10 cellular contexts compared by ENCODE assay signal in the genomic region with DNA sequence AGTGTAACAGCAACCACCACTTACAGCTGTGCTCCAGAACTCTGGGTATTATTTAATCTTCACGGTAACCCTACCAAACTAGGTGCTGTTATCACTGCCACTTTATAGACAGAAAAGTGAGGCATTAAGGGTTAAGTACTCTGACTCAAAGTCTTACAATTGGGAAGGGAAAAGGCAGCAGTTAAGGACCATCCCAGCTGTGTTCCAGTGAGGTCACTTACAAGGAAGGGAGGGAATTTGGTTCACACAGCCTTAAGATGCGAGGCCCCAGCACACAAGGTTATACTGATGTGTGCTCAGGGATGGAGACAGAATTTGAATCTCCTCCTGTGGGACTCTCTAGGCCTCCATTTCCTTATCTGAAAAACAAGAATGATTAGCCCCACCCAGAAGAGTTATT. TPM values are rescaled to one million over a fixed set of nuclear protein-coding genes. Genes with fewer than 3 reads are reported as not detected.
A peak's percentile ranks its signal among the peaks of the same experiment; 100 is the strongest.
DNase-seq lines count a peak whose midpoint lies in the region; ATAC-seq and TF ChIP-seq lines count a peak whose summit lies in the region.
"Had no signal": no experiment of that assay in that cellular context is flagged by ENCODE, and none has a peak within 500 bp of the region (broad histone marks: within the 10 kb centered on the region; RNA-seq: fewer than 3 reads in every experiment).

No MANE protein-coding gene starts in this region.

- peak overlapping the region in 5 of 7 donors; percentile 56 to 96 (median 77) for H3K27ac Mint-ChIP-seq in CD14-positive monocyte
- H3K27ac Mint-ChIP-seq in effector memory CD8-positive, alpha-beta T cell: peak overlapping the region; percentile 84 to 92
- no peak overlapping the region for H3K27ac Mint-ChIP-seq in stimulated activated naive B cell treated with anti-CD40 and anti-IgM and Interleukin-4, amounts not matched to agents 10 μg/mL and 1 μg/mL and 100 μg/mL, for 72 hours

- H3K4me1 ChIP-seq in Karpas-422 (ENCODE audit: low read length) (peaks cover 44% of the 10 kb centered on the region), mesodermal cell (ENCODE audit: control insufficient read depth, insufficient read depth, low read length, poor library complexity, severe bottlenecking) (peaks cover 24% of the 10 kb centered on the region), tibial nerve (peaks cover 0 to 35% (median 20%) of the 10 kb centered on the region in 4 donors)

- peaks cover 71% of the 10 kb centered on the region for H3K4me1 Mint-ChIP-seq in CD14-positive monocyte
- H3K4me1 Mint-ChIP-seq in effector memory CD8-positive, alpha-beta T cell (ENCODE audit: low read depth in 2 of 2): peaks cover 65 to 79% of the 10 kb centered on the region in 2 donors
- H3K4me1 Mint-ChIP-seq in stimulated activated naive B cell treated with anti-CD40 and anti-IgM and Interleukin-4, amounts not matched to agents 10 μg/mL and 1 μg/mL and 100 μg/mL, for 72 hours: peaks cover 0 to 7% of the 10 kb centered on the region in 2 donors

- intact Hi-C loops in CD14-positive monocyte (cut with micrococcal nuclease): loop anchor here in 1 of 2 donors (5.0 kb wide), 3 partner anchors 43 to 88 kb away; a partner anchor contains a TSS

- no peak for TF ChIP-seq EP300 in tibial nerve (IDR thresholded peaks at IDR 0.05)

- H3K9ac ChIP-seq in Karpas-422 (ENCODE audit: low read length): no peak overlapping the region

- H3K4me3 ChIP-seq in Karpas-422 (ENCODE audit: low read length): no peak overlapping the region
- H3K4me3 ChIP-seq in mesodermal cell (ENCODE audit: extremely low read depth, insufficient read depth, low read length, poor library complexity, severe bottlenecking): no peak overlapping the region
- no peak overlapping the region for H3K4me3 ChIP-seq in tibial nerve

- no peak overlapping the region for H2AFZ ChIP-seq in Karpas-422 (ENCODE audit: low read length)

- H3K4me3 Mint-ChIP-seq in CD14-positive monocyte: no peak overlapping the region
- H3K4me3 Mint-ChIP-seq in effector memory CD8-positive, alpha-beta T cell: peak overlapping the region in 1 of 2 donors; percentile 77
- no peak overlapping the region for H3K4me3 Mint-ChIP-seq in stimulated activated naive B cell treated with anti-CD40 and anti-IgM and Interleukin-4, amounts not matched to agents 10 μg/mL and 1 μg/mL and 100 μg/mL, for 72 hours

- TF ChIP-seq CTCF in CD14-positive monocyte (IDR thresholded peaks at IDR 0.05) (no peak), tibial nerve (IDR thresholded peaks at IDR 0.05) (no peak)

- no peaks in the 10 kb centered on the region for H3K9me2 ChIP-seq in Karpas-422 (replicated peaks; ENCODE audit: insufficient read depth, low read length)

- no peak for TF ChIP-seq POLR2A in tibial nerve (IDR thresholded peaks at IDR 0.05)

- H3K27me3 Mint-ChIP-seq in CD14-positive monocyte (ENCODE audit: low read depth in 3 of 3): peaks cover 0 to 2% (median 0%) of the 10 kb centered on the region in 3 donors
- no peaks in the 10 kb centered on the region for H3K27me3 Mint-ChIP-seq in effector memory CD8-positive, alpha-beta T cell
- no peaks in the 10 kb centered on the region for H3K27me3 Mint-ChIP-seq in stimulated activated naive B cell treated with anti-CD40 and anti-IgM and Interleukin-4, amounts not matched to agents 10 μg/mL and 1 μg/mL and 100 μg/mL, for 72 hours

- no peak for ATAC-seq in effector memory CD8-positive, alpha-beta T cell (replicated peaks)
- ATAC-seq in stimulated activated naive B cell treated with anti-CD40 and anti-IgM and Interleukin-4, amounts not matched to agents 10 μg/mL and 1 μg/mL and 100 μg/mL, for 72 hours (replicated peaks): no peak

- peaks cover 4 to 7% of the 10 kb centered on the region in 2 donors for H3K36me3 Mint-ChIP-seq in CD14-positive monocyte
- H3K36me3 Mint-ChIP-seq in effector memory CD8-positive, alpha-beta T cell (ENCODE audit: insufficient read depth): peaks cover 4% of the 10 kb centered on the region
- H3K36me3 Mint-ChIP-seq in stimulated activated naive B cell treated with anti-CD40 and anti-IgM and Interleukin-4, amounts not matched to agents 10 μg/mL and 1 μg/mL and 100 μg/mL, for 72 hours: no peaks in the 10 kb centered on the region

- peaks cover 93% of the 10 kb centered on the region for H3K79me2 ChIP-seq in Karpas-422 (ENCODE audit: low read length)

- WGBS in mesodermal cell (ENCODE audit: insufficient coverage in 2 of 2), 2 experiments: 80% methylated on average over 2 of the region's 2 CpGs; no CpG with 5 or more reads in 1 of the 2 experiments
- WGBS in tibial nerve, 2 donors: 67 to 72% methylated on average over 2 of the region's 2 CpGs

- H3K9me3 ChIP-seq in Karpas-422 (ENCODE audit: low read length) (no peaks in the 10 kb centered on the region), mesodermal cell (ENCODE audit: control insufficient read depth, low read length) (no peaks in the 10 kb centered on the region), tibial nerve (no peaks in the 10 kb centered on the region)
- H3K9me3 ChIP-seq: neutrophil had no signal

- H3K36me3 ChIP-seq in Karpas-422 (ENCODE audit: insufficient read depth, low read length): no peaks in the 10 kb centered on the region; the same call in 1 of the 2 replicates
- H3K36me3 ChIP-seq in mesodermal cell (ENCODE audit: control insufficient read depth, insufficient read depth, low read length): no peaks in the 10 kb centered on the region
- no peaks in the 10 kb centered on the region for H3K36me3 ChIP-seq in tibial nerve
- H3K36me3 ChIP-seq: neutrophil had no signal

- H3K27ac ChIP-seq in Karpas-422 (ENCODE audit: low read length) (peak overlapping the region; percentile 18), mesodermal cell (ENCODE audit: low read depth, low read length, severe bottlenecking) (peak overlapping the region; percentile 68), tibial nerve (peak overlapping the region in 1 of 4 donors; percentile 23)
- H3K27ac ChIP-seq: neutrophil had no signal

- H3K27me3 ChIP-seq in Karpas-422 (ENCODE audit: low read length) (no peaks in the 10 kb centered on the region), tibial nerve (no peaks in the 10 kb centered on the region)
- H3K27me3 ChIP-seq: neutrophil had no signal

- peaks cover 5% of the 10 kb centered on the region for H4K20me1 ChIP-seq in Karpas-422 (ENCODE audit: insufficient read depth, low read depth, low read length)

- H3K9me3 Mint-ChIP-seq in CD14-positive monocyte: no peaks in the 10 kb centered on the region
- H3K9me3 Mint-ChIP-seq in effector memory CD8-positive, alpha-beta T cell: no peaks in the 10 kb centered on the region
- H3K9me3 Mint-ChIP-seq in stimulated activated naive B cell treated with anti-CD40 and anti-IgM and Interleukin-4, amounts not matched to agents 10 μg/mL and 1 μg/mL and 100 μg/mL, for 72 hours: no peaks in the 10 kb centered on the region

- H3K4me2 ChIP-seq in Karpas-422 (ENCODE audit: low read depth, low read length, poor library complexity, severe bottlenecking): no peak overlapping the region

- DNase-seq in CD14-positive monocyte (ENCODE audit: low spot score) (no peak), Karpas-422 (no peak), tibial nerve (ENCODE audit: low spot score in 2 of 2) (no peak), NCI-H526 (lab: John Stamatoyannopoulos, UW) (no peak), NCI-H2029 (lab: John Stamatoyannopoulos, UW) (no peak)
- no peak for DNase-seq in effector memory CD8-positive, alpha-beta T cell
- DNase-seq in stimulated activated naive B cell treated with anti-CD40 and anti-IgM and Interleukin-4, amounts not matched to agents 10 μg/mL and 1 μg/mL and 100 μg/mL, for 72 hours: no peak
- DNase-seq: NCI-H748 treated with DMSO at 0.1 percent for 48 hours had no signal

RNA-seq across cellular contexts. Expression of a gene that starts 46.7 kb away (rescaled TPM):
- polyA plus RNA-seq in CD14-positive monocyte: 1 to 10 TPM in 1 of 2 donors, under 1 TPM in 1; 0.58 to 2.0 TPM
- total RNA-seq in Karpas-422 (2014; rRNA removed; shearing (Covaris generic); ENCODE audit: low replicate concordance): 30.2 and 32.7 TPM in 2 replicates
- polyA plus RNA-seq in mesodermal cell (2013, experiment 1 of 2): 5.0 TPM
- polyA plus RNA-seq in mesodermal cell (2013, experiment 2 of 2): 5.7 TPM
- total RNA-seq in tibial nerve: 1 to 10 TPM; 4.2 to 7.2 (median 4.9) TPM
